1 cellular context compared by ENCODE assay signal in the genomic region with DNA sequence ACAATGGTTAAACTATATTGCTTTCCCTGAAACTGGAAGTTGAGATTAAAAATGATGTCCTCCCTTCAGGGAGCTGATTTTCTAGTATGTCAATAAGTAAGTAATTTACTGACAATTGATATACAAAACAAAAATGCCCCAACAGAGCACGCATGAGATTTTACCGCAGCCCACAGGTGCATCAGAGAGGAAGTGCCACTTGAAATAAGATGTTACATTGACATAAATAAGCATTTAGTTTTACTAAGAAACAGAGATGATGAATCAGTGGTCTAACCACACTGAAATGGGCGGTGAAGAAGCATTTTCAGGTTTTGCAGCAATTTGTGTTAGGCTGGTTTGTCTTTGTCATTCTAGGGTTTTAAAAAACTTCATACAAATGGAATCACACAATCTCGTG.
TF ChIP-seq lines count a peak whose summit lies in the region.

No MANE protein-coding gene starts in this region.

TF ChIP-seq in K562, 482 proteins besides CTCF, POLR2A, EP300 and RAD21:
- TF ChIP-seq SPI1 (IDR thresholded peaks at IDR 0.05; ENCODE audit: borderline replicate concordance, low read depth, low read length) (peak; percentile 52; the same call in 1 of the 2 replicates), PREB (CRISPR knock-in tag; IDR thresholded peaks at IDR 0.05) (no peak)
